ENCODE assay signal across 10 cellular contexts in the genomic region with DNA sequence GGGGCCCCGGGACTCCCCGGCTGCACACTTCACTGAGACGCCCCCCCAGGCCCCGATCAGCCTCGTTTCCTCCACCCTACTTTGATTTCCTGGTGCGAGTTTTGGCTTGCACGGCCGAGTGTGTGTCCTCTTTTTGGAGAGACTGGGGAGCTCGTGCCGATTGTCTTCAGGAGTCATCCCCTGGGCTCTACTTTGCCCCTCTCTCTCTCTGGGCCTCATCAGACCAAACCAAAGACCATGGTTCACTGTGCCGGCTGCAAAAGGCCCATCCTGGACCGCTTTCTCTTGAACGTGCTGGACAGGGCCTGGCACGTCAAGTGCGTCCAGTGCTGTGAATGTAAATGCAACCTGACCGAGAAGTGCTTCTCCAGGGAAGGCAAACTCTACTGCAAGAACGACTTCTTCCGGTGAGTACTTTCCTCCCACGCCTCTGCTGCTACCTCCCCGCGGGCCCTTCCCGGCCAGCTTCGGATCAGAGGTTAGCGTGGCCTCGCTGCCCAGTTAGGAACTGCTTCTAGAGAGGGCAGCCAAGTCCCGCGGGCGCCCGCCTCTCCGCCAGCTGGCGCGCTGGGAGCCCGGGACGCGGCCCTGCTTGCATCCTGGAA. TPM values are rescaled to one million over a fixed set of nuclear protein-coding genes. Genes with fewer than 3 reads are reported as not detected.
DNase-seq lines count a peak whose midpoint lies in the region; ATAC-seq, FAIRE-seq and TF ChIP-seq lines count a peak whose summit lies in the region.
"Had no signal": no experiment of that assay in that cellular context is flagged by ENCODE, and none has a peak within 500 bp of the region (broad histone marks: within the 10 kb centered on the region; RNA-seq: fewer than 3 reads in every experiment).

No MANE protein-coding gene starts in this region.

- TF ChIP-seq EP300 in H1 (IDR thresholded peaks at IDR 0.05; ENCODE audit: borderline replicate concordance in 1 of 2, low read depth in 2 of 2, low read length in 2 of 2), result peak in 1 of 2 experiments; percentile 18; a peak in 1 of 3 replicates

- no peak overlapping the region for H4K5ac ChIP-seq in H1 (ENCODE audit: insufficient read length, low read depth, low read length)

- H3K23me2 ChIP-seq in H1 (ENCODE audit: low read depth, low read length), result peaks cover 28% of the 10 kb centered on the region; the same call in 1 of the 2 replicates

- CTCF ChIA-PET in H1 (lab: Charles Lee; ENCODE audit: partially characterized antibody), result interaction anchor here (0.6 to 2.6 kb wide), 6 partner anchors 10 to 233 kb away, joined by 3 to 10 read pairs (median 4); a partner anchor contains a TSS

- no peak overlapping the region for H3K14ac ChIP-seq in H1 (ENCODE audit: insufficient read length)

- peak overlapping the region; percentile 40; the same call in 1 of the 2 replicates for H3K18ac ChIP-seq in H1 (ENCODE audit: extremely low read depth, low read length)

- H3K9ac ChIP-seq in H1 (replicated peaks in 1 of 4; ENCODE audit: extremely low read depth in 1 of 4, low read depth in 3 of 4, low read length in 3 of 4), result no peak overlapping the region

- WGBS in H1 (ENCODE audit: extremely low coverage in 1 of 2, insufficient coverage in 1 of 2, insufficient read length in 1 of 2, insufficient replicate concordance in 2 of 2, low coverage in 1 of 2, low lambda C conversion rate in 2 of 2, missing lambda C conversion rate in 1 of 2), 2 experiments, result 2% methylated on average over 30 of the region's 35 CpGs; no CpG with 5 or more reads in 1 of the 2 experiments
- 2 to 4% methylated on average over 35 of the region's 35 CpGs for WGBS in pancreas, 2 donors

- no peak for TF ChIP-seq POLR2A in H1 (IDR thresholded peaks at IDR 0.05; ENCODE audit: control extremely low read depth in 1 of 2, low read depth in 2 of 2, low read length in 2 of 2)

- peak in 3 of 4 donors; percentile 14 to 51 (median 51) for ATAC-seq in pancreas
- no peak for ATAC-seq in HG02938 (IDR thresholded peaks at IDR 0.05; ENCODE audit: unreplicated experiment)

- no peaks in the 10 kb centered on the region for H3K79me2 ChIP-seq in H1 (ENCODE audit: control insufficient read depth in 1 of 2, insufficient read depth in 2 of 2, low read length in 2 of 2)

- H2BK15ac ChIP-seq in H1 (ENCODE audit: low read length), result no peak overlapping the region

- H3K9me3 ChIP-seq in H1 (ENCODE audit: insufficient read depth in 2 of 2, low read depth in 1 of 2, low read length in 1 of 2) (no peaks in the 10 kb centered on the region; a peak in 1 of 4 replicates), pancreas (no peaks in the 10 kb centered on the region)
- H3K9me3 ChIP-seq: sigmoid colon had no signal

- POLR2A ChIA-PET in H1 (lab: Charles Lee; ENCODE audit: partially characterized antibody), result interaction anchor here (0.6 to 2.5 kb wide), 5 partner anchors 8 to 1761 kb away, joined by 3 to 11 read pairs (median 3); a partner anchor contains a TSS

- H4K20me1 ChIP-seq in H1 (replicated peaks in 1 of 2; ENCODE audit: control insufficient read depth in 1 of 2, insufficient read depth in 2 of 2, low read length in 2 of 2), result peaks cover 14 to 30% of the 10 kb centered on the region in 2 experiments

- H3K4me2 ChIP-seq in H1 (ENCODE audit: insufficient read depth in 1 of 2, low read depth in 2 of 2, low read length in 2 of 2), result peak overlapping the region; percentile 88 to 92

- H3K4me1 ChIP-seq in H1 (replicated peaks in 1 of 4; ENCODE audit: control insufficient read depth in 3 of 4, insufficient read depth in 4 of 4, low read length in 3 of 4) (peaks cover 2 to 71% (median 53%) of the 10 kb centered on the region in 4 experiments), pancreas (peaks cover 8 to 42% (median 10%) of the 10 kb centered on the region in 3 donors)

- FAIRE-seq in RCC 7860 (lab: Jason Lieb, UNC) (no peak), H1 (lab: Jason Lieb, UNC) (no peak), pancreas (lab: Jason Lieb, UNC) (no peak)

- H3K27me3 ChIP-seq in H1 (replicated peaks in 1 of 4; ENCODE audit: control insufficient read depth in 3 of 4, extremely low read depth in 1 of 4, insufficient read depth in 3 of 4, low read length in 3 of 4) (peaks cover 83 to 100% (median 94%) of the 10 kb centered on the region in 4 experiments), pancreas (peaks cover 12 to 96% (median 37%) of the 10 kb centered on the region in 4 donors)

- TF ChIP-seq RAD21 in H1 (IDR thresholded peaks at IDR 0.05 in 1 of 2, conservative IDR thresholded peaks at IDR 0.05 in 1 of 2; ENCODE audit: low read depth in 2 of 2, low read length in 2 of 2), result no peak; a peak in 1 of 4 replicates

- TF ChIP-seq CTCF in H1 (IDR thresholded peaks at IDR 0.05; ENCODE audit: control extremely low read depth in 1 of 3, insufficient read depth in 1 of 3, low read depth in 1 of 3, low read length in 3 of 3) (no peak), pancreas (IDR thresholded peaks at IDR 0.05) (no peak)

- H2BK12ac ChIP-seq in H1 (ENCODE audit: low read depth, low read length), result peak overlapping the region; percentile 52; the same call in 1 of the 2 replicates

- DNase-seq in NCI-H2227 (lab: John Stamatoyannopoulos, UW; ENCODE audit: unreplicated experiment) (peak; percentile 48), NCI-H2227 treated with DMSO at 0.1 percent for 48 hours (lab: John Stamatoyannopoulos, UW) (no peak), RCC 7860 (ENCODE audit: low spot score) (peak; percentile 75), H1 (ENCODE audit: low read depth in 1 of 2, low spot score in 2 of 2) (peak in 1 of 2 experiments; percentile 76), pancreas (peak in 1 of 6 donors; percentile 70), putamen (ENCODE audit: low spot score) (no peak), OCI-M2 (lab: John Stamatoyannopoulos, UW; ENCODE audit: unreplicated experiment) (no peak)
- DNase-seq: sigmoid colon had no signal

- no peak overlapping the region for H2AFZ ChIP-seq in H1 (ENCODE audit: low read length)

- 0 out of 2 replicates have a peak overlapping the region, but pooled peaks have one; percentile 29 for H2BK20ac ChIP-seq in H1 (ENCODE audit: low read length)

- no peak overlapping the region for H3K4ac ChIP-seq in H1 (replicated peaks; ENCODE audit: insufficient read length, low read depth, low read length)

- no peak overlapping the region for H3K56ac ChIP-seq in H1 (replicated peaks; ENCODE audit: insufficient read length, low read depth, low read length)

- H2AK5ac ChIP-seq in H1 (ENCODE audit: low read depth, low read length), result no peak overlapping the region

- peak overlapping the region; percentile 10; the same call in 1 of the 2 replicates for H2BK5ac ChIP-seq in H1 (ENCODE audit: low read depth, low read length)

- peak overlapping the region; percentile 14 to 74 (median 47); a peak in 7 of 8 replicates for H3K4me3 ChIP-seq in H1 (ENCODE audit: extremely low read depth in 1 of 4, insufficient read depth in 2 of 4, low read depth in 3 of 4, low read length in 4 of 4)
- peak overlapping the region in 1 of 4 donors; percentile 0 for H3K4me3 ChIP-seq in pancreas

- H3K23ac ChIP-seq in H1 (ENCODE audit: insufficient read length), result no peak overlapping the region

- intact Hi-C loops in pancreas (cut with DNase I), result no loop called here

- no peak overlapping the region for H3K27ac ChIP-seq in H1 (ENCODE audit: low read depth, low read length)
- H3K27ac ChIP-seq in pancreas, result no peak overlapping the region
- H3K27ac ChIP-seq: sigmoid colon had no signal

- H3K79me1 ChIP-seq in H1 (ENCODE audit: low read depth, low read length), result no peaks in the 10 kb centered on the region

- H4K91ac ChIP-seq in H1 (replicated peaks; ENCODE audit: insufficient read length, low read length), result peak overlapping the region; percentile 37

- no peak overlapping the region for H4K8ac ChIP-seq in H1 (ENCODE audit: extremely low read depth, insufficient read depth, low read length)

- H2BK120ac ChIP-seq in H1 (replicated peaks; ENCODE audit: low read depth, low read length), result no peak overlapping the region

- H3K36me3 ChIP-seq in H1 (ENCODE audit: control insufficient read depth in 2 of 4, insufficient read depth in 4 of 4, low read length in 3 of 4) (peaks cover 0 to 13% (median 0%) of the 10 kb centered on the region in 4 experiments; a peak in 1 of 8 replicates), pancreas (no peaks in the 10 kb centered on the region)
- H3K36me3 ChIP-seq: sigmoid colon had no signal

TF ChIP-seq in H1, 55 proteins besides CTCF, POLR2A, EP300 and RAD21 (continues in another document):
- TF ChIP-seq SP1 (IDR thresholded peaks at IDR 0.05; ENCODE audit: low read depth, low read length) (no peak), EGR1 (IDR thresholded peaks at IDR 0.05; ENCODE audit: borderline replicate concordance, low read depth, low read length) (peak; percentile 70; the same call in 1 of the 2 replicates), JUND (IDR thresholded peaks at IDR 0.05; ENCODE audit: low read length) (no peak), CHD1 (IDR thresholded peaks at IDR 0.05; ENCODE audit: low read depth, low read length) (no peak), KDM4A (IDR thresholded peaks at IDR 0.05; ENCODE audit: low read depth, low read length, severe bottlenecking) (peak; percentile 29), GABPA (IDR thresholded peaks at IDR 0.05; ENCODE audit: borderline replicate concordance, insufficient read depth, low read length) (no peak)

RNA-seq across cellular contexts. Expression of a gene that starts 0.8 kb away (rescaled TPM):
- total RNA-seq in H1 (2021; fragmentation: NEBNext Ultra II Directional; extraction: Animal tissue kit (Norgen Biotek cat#: 25700)), result 0.93 and 1.5 TPM in 2 replicates
- polyA plus RNA-seq in H1 (2011; rRNA removed), result 0.26 and 0.33 TPM in 2 replicates
- 0.21 TPM for polyA plus RNA-seq in H1 (2011; cell fraction: cytosol; rRNA removed)
- polyA plus RNA-seq in H1 (2011; cell fraction: nucleus; rRNA removed), result 0.67 TPM
- 0.57 to 1.4 TPM (median 0.94 TPM) in 4 replicates for polyA plus RNA-seq in H1 (2012, experiment 1 of 2)
- polyA plus RNA-seq in H1 (2012, experiment 2 of 2), result 0.81 TPM
- 0.53 TPM for polyA plus RNA-seq in H1 (2013, experiment 1 of 2)
- 0.39 TPM for polyA plus RNA-seq in H1 (2013, experiment 2 of 2)
- polyA minus RNA-seq in H1 (2011; rRNA and poly(A)+ RNA removed), result 0.35 TPM in 1 of 2 replicates, not detected in the other
- polyA minus RNA-seq in H1 (2011; cell fraction: cytosol; rRNA and poly(A)+ RNA removed), result not detected
- polyA minus RNA-seq in H1 (2011; cell fraction: nucleus; rRNA and poly(A)+ RNA removed), result 0.70 TPM
- total RNA-seq in pancreas, result not detected
- under 1 TPM in 1 of 2 donors, not detected in 1; 0.05 TPM for polyA plus RNA-seq in pancreas
- total RNA-seq: sigmoid colon had no signal
- polyA plus RNA-seq: AG04450, sigmoid colon had no signal

RNA-seq across cellular contexts. Expression of a gene that starts 10.7 kb away (rescaled TPM):
- 62.8 and 67.7 TPM in 2 replicates for total RNA-seq in H1 (2021; fragmentation: NEBNext Ultra II Directional; extraction: Animal tissue kit (Norgen Biotek cat#: 25700))
- polyA plus RNA-seq in H1 (2011; rRNA removed), result 20.1 and 23.7 TPM in 2 replicates
- 26.3 TPM for polyA plus RNA-seq in H1 (2011; cell fraction: cytosol; rRNA removed)
- polyA plus RNA-seq in H1 (2011; cell fraction: nucleus; rRNA removed), result 29.8 TPM
- 66.6 to 96.2 TPM (median 77.0 TPM) in 4 replicates for polyA plus RNA-seq in H1 (2012, experiment 1 of 2)
- polyA plus RNA-seq in H1 (2012, experiment 2 of 2), result 23.2 TPM
- 74.6 TPM for polyA plus RNA-seq in H1 (2013, experiment 1 of 2)
- polyA plus RNA-seq in H1 (2013, experiment 2 of 2), result 70.3 TPM
- polyA minus RNA-seq in H1 (2011; rRNA and poly(A)+ RNA removed), result 24.8 and 31.2 TPM in 2 replicates
- polyA minus RNA-seq in H1 (2011; cell fraction: cytosol; rRNA and poly(A)+ RNA removed), result 21.7 TPM
- 26.4 TPM for polyA minus RNA-seq in H1 (2011; cell fraction: nucleus; rRNA and poly(A)+ RNA removed)
- 10 to 100 TPM; 21.6 to 38.4 (median 32.2) TPM for total RNA-seq in pancreas
- 10 to 100 TPM; 20.1 to 26.5 TPM for polyA plus RNA-seq in pancreas

Comparison
In these comparisons a context has a peak if more than half of its experiments do, and no peak if none do; other contexts are left out.
1. DNase-seq: peak in NCI-H2227 (single experiment) and RCC 7860 (single experiment); none in NCI-H2227 treated with DMSO at 0.1 percent for 48 hours (single experiment), putamen (single experiment) and OCI-M2 (single experiment).